28 cellular contexts compared by ENCODE assay signal in genomic region chr13:97901716-97902115, GRCh38.
"Had no signal": no experiment of that assay in that cellular context is flagged by ENCODE, and none has a peak within 500 bp of the region (broad histone marks: within the 10 kb centered on the region; RNA-seq: fewer than 3 reads in every experiment).

No MANE protein-coding gene starts in this region.

- ATAC-seq: effector memory CD8-positive, alpha-beta T cell; left lobe of liver; mucosa of descending colon; natural killer cell treated with Interleukin-12 subunit alpha and Interleukin-12 subunit beta and Interleukin-15 and Interleukin-18, amount 100 ng/mL, for 72 hours; pancreas; right cardiac atrium; stimulated activated effector memory CD8-positive, alpha-beta T cell treated with anti-CD3 and anti-CD28 coated beads, Interleukin-12 subunit alpha, Interleukin-12 subunit beta, amount 100 ng/mL, for 72 hours had no signal

- H3K36me3 Mint-ChIP-seq: memory B cell; mesothelial cell of epicardium; naive B cell; natural killer cell treated with Interleukin-12 subunit alpha and Interleukin-12 subunit beta and Interleukin-15 and Interleukin-18, amount 100 ng/mL, for 72 hours; stimulated activated effector memory CD8-positive, alpha-beta T cell treated with anti-CD3 and anti-CD28 coated beads, Interleukin-12 subunit alpha, Interleukin-12 subunit beta, amount 100 ng/mL, for 72 hours had no signal

- H3K4me1 Mint-ChIP-seq: memory B cell; mesothelial cell of epicardium; naive B cell; neural crest cell; stimulated activated effector memory CD8-positive, alpha-beta T cell treated with anti-CD3 and anti-CD28 coated beads, Interleukin-12 subunit alpha, Interleukin-12 subunit beta, amount 100 ng/mL, for 72 hours had no signal

- H3K27ac ChIP-seq: coronary artery, esophagus squamous epithelium, neutrophil, pancreas, prostate gland, thoracic aorta, tibial nerve, upper lobe of left lung had no signal

- H3K27ac Mint-ChIP-seq: effector memory CD8-positive, alpha-beta T cell; memory B cell; mesothelial cell of epicardium; naive B cell; natural killer cell treated with Interleukin-12 subunit alpha and Interleukin-12 subunit beta and Interleukin-15 and Interleukin-18, amount 100 ng/mL, for 72 hours; stimulated activated effector memory CD8-positive, alpha-beta T cell treated with anti-CD3 and anti-CD28 coated beads, Interleukin-12 subunit alpha, Interleukin-12 subunit beta, amount 100 ng/mL, for 72 hours; stimulated activated naive CD8-positive, alpha-beta T cell treated with anti-CD3 and anti-CD28 coated beads, Interleukin-15, Interleukin-2, amounts not matched to agents 100 ng/mL and 50 ng/mL, for 24 hours had no signal

- H3K36me3 ChIP-seq: esophagus squamous epithelium, neutrophil, pancreas, prostate gland, sigmoid colon, thoracic aorta, tibial nerve, upper lobe of left lung had no signal

- DNase-seq: dermis blood vessel endothelial cell; effector memory CD8-positive, alpha-beta T cell; erythroblast; esophagus squamous epithelium; foreskin melanocyte; hypothalamus; kidney; mucosa of descending colon; naive B cell; pancreas; right cardiac atrium; sigmoid colon; stimulated activated CD4-positive, alpha-beta T cell treated with anti-CD3 and anti-CD28 coated beads, Interleukin-2, amount 100 ng/mL, for 24 hours; stimulated activated CD4-positive, alpha-beta T cell treated with anti-CD3 and anti-CD28 coated beads, Interleukin-4, amount 100 ng/mL, for 24 hours; upper lobe of left lung had no signal

- H3K9me3 ChIP-seq: esophagus squamous epithelium, mucosa of descending colon, neutrophil, pancreas, prostate gland, sigmoid colon, thoracic aorta, upper lobe of left lung had no signal

- H3K4me3 ChIP-seq: coronary artery, esophagus squamous epithelium, lung, mucosa of descending colon, pancreas, prostate gland, sigmoid colon, thoracic aorta, tibial nerve, upper lobe of left lung had no signal

- H3K4me3 Mint-ChIP-seq: effector memory CD8-positive, alpha-beta T cell; memory B cell; mesothelial cell of epicardium; naive B cell; natural killer cell treated with Interleukin-12 subunit alpha and Interleukin-12 subunit beta and Interleukin-15 and Interleukin-18, amount 100 ng/mL, for 72 hours; neural crest cell; stimulated activated effector memory CD8-positive, alpha-beta T cell treated with anti-CD3 and anti-CD28 coated beads, Interleukin-12 subunit alpha, Interleukin-12 subunit beta, amount 100 ng/mL, for 72 hours; stimulated activated naive CD8-positive, alpha-beta T cell treated with anti-CD3 and anti-CD28 coated beads, Interleukin-15, Interleukin-2, amounts not matched to agents 100 ng/mL and 50 ng/mL, for 24 hours had no signal

- H3K4me1 ChIP-seq: esophagus squamous epithelium, pancreas, prostate gland, tibial nerve, upper lobe of left lung had no signal

- H3K27me3 ChIP-seq: esophagus squamous epithelium, neutrophil, pancreas, sigmoid colon, tibial nerve, upper lobe of left lung had no signal

- H3K9me3 Mint-ChIP-seq: memory B cell; neural crest cell; stimulated activated effector memory CD8-positive, alpha-beta T cell treated with anti-CD3 and anti-CD28 coated beads, Interleukin-12 subunit alpha, Interleukin-12 subunit beta, amount 100 ng/mL, for 72 hours; stimulated activated naive CD8-positive, alpha-beta T cell treated with anti-CD3 and anti-CD28 coated beads, Interleukin-15, Interleukin-2, amounts not matched to agents 100 ng/mL and 50 ng/mL, for 24 hours had no signal
